8 cellular contexts compared by ENCODE assay signal in genomic region chr7:29748286-29749099, GRCh38. TPM values are rescaled to one million over a fixed set of nuclear protein-coding genes. Genes with fewer than 3 reads are reported as not detected.
A peak's percentile ranks its signal among the peaks of the same experiment; 100 is the strongest.
DNase-seq lines count a peak whose midpoint lies in the region; ATAC-seq and TF ChIP-seq lines count a peak whose summit lies in the region.

No MANE protein-coding gene starts in this region.

- peak; percentile 16; the same call in 1 of the 2 replicates for TF ChIP-seq CTCF in GM12874 (IDR thresholded peaks at IDR 0.05; ENCODE audit: insufficient read depth, low read depth, low read length)
- peak; percentile 16; the same call in 1 of the 2 replicates for TF ChIP-seq CTCF in WTC11 (IDR thresholded peaks at IDR 0.05)
- TF ChIP-seq CTCF in uterus (IDR thresholded peaks at IDR 0.05) = peak; percentile 34 to 49 (median 46)

- CTCF ChIA-PET in WTC11 (lab: Charles Lee) = interaction anchor here (0.5 to 2.6 kb wide), 16 partner anchors 10 to 628 kb away, joined by 3 to 32 read pairs (median 3); partner anchors contain the start of gene WIPF3
- CTCF ChIA-PET in CD4-positive, alpha-beta memory T cell (lab: Charles Lee; ENCODE audit: partially characterized antibody) = no interaction called here

- no peak overlapping the region for H3K27ac Mint-ChIP-seq in WTC11
- H3K27ac Mint-ChIP-seq in CD4-positive, alpha-beta memory T cell = no peak overlapping the region
- no peak overlapping the region for H3K27ac Mint-ChIP-seq in T-helper 2 cell treated with Interferon-gamma antibody and Interleukin-4, amounts not matched to agents 5 μg/mL and 100 μg/mL, for 36 hours

- H3K27me3 ChIP-seq in uterus = no peaks in the 10 kb centered on the region
- no peaks in the 10 kb centered on the region for H3K27me3 ChIP-seq in CD4-positive, alpha-beta memory T cell (ENCODE audit: insufficient read depth, low read length)

- DNase-seq in NCI-H2107 treated with DMSO at 0.1 percent for 48 hours (lab: John Stamatoyannopoulos, UW; ENCODE audit: unreplicated experiment) (peak; percentile 84), WTC11 (ENCODE audit: low spot score) (no peak), inferior parietal cortex (ENCODE audit: extremely low spot score) (peak; percentile 73), uterus (no peak)
- no peak for DNase-seq in CD4-positive, alpha-beta memory T cell
- no peak for DNase-seq in T-helper 2 cell treated with Interferon-gamma antibody and Interleukin-4, amounts not matched to agents 5 μg/mL and 100 μg/mL, for 36 hours (ENCODE audit: low spot score)

- peak; percentile 74 for ATAC-seq in WTC11
- ATAC-seq in GM21576 (IDR thresholded peaks at IDR 0.05; ENCODE audit: unreplicated experiment) = no peak

- H3K4me1 Mint-ChIP-seq in WTC11 = no peaks in the 10 kb centered on the region
- H3K4me1 Mint-ChIP-seq in CD4-positive, alpha-beta memory T cell = no peaks in the 10 kb centered on the region
- no peaks in the 10 kb centered on the region for H3K4me1 Mint-ChIP-seq in T-helper 2 cell treated with Interferon-gamma antibody and Interleukin-4, amounts not matched to agents 5 μg/mL and 100 μg/mL, for 36 hours (ENCODE audit: low read depth)

- POLR2A ChIA-PET in WTC11 (lab: Charles Lee) = no interaction called here
- POLR2A ChIA-PET in CD4-positive, alpha-beta memory T cell (lab: Charles Lee; ENCODE audit: partially characterized antibody) = no interaction called here

- no peak overlapping the region for H3K27ac ChIP-seq in uterus
- H3K27ac ChIP-seq in CD4-positive, alpha-beta memory T cell (ENCODE audit: low read depth, low read length) = no peak overlapping the region

- no peaks in the 10 kb centered on the region for H3K4me1 ChIP-seq in uterus
- H3K4me1 ChIP-seq in CD4-positive, alpha-beta memory T cell (ENCODE audit: insufficient read depth, low read length) = no peaks in the 10 kb centered on the region

- no peaks in the 10 kb centered on the region for H3K9me3 ChIP-seq in uterus
- H3K9me3 ChIP-seq in CD4-positive, alpha-beta memory T cell (ENCODE audit: control insufficient read depth in 1 of 2, low read length in 2 of 2) = no peaks in the 10 kb centered on the region

- TF ChIP-seq POLR2A in uterus (IDR thresholded peaks at IDR 0.05) = no peak

- intact Hi-C loops in uterus (cut with DNase I; ENCODE audit: low total_unique reads) = no loop called here
- intact Hi-C loops in CD4-positive, alpha-beta memory T cell (cut with micrococcal nuclease) = loop anchor here (2.0 kb wide), 1 partner anchor 326 kb away; no protein-coding TSS in a partner anchor

- H3K4me3 Mint-ChIP-seq in WTC11 = no peak overlapping the region
- H3K4me3 Mint-ChIP-seq in CD4-positive, alpha-beta memory T cell = no peak overlapping the region
- no peak overlapping the region for H3K4me3 Mint-ChIP-seq in T-helper 2 cell treated with Interferon-gamma antibody and Interleukin-4, amounts not matched to agents 5 μg/mL and 100 μg/mL, for 36 hours

- no peaks in the 10 kb centered on the region for H3K36me3 ChIP-seq in uterus
- no peaks in the 10 kb centered on the region for H3K36me3 ChIP-seq in CD4-positive, alpha-beta memory T cell (ENCODE audit: insufficient read depth, low read length)

- no peaks in the 10 kb centered on the region for H3K9me3 Mint-ChIP-seq in WTC11
- H3K9me3 Mint-ChIP-seq in CD4-positive, alpha-beta memory T cell = no peaks in the 10 kb centered on the region
- H3K9me3 Mint-ChIP-seq in T-helper 2 cell treated with Interferon-gamma antibody and Interleukin-4, amounts not matched to agents 5 μg/mL and 100 μg/mL, for 36 hours = no peaks in the 10 kb centered on the region

- no peaks in the 10 kb centered on the region for H3K36me3 Mint-ChIP-seq in WTC11
- H3K36me3 Mint-ChIP-seq in CD4-positive, alpha-beta memory T cell = no peaks in the 10 kb centered on the region
- H3K36me3 Mint-ChIP-seq in T-helper 2 cell treated with Interferon-gamma antibody and Interleukin-4, amounts not matched to agents 5 μg/mL and 100 μg/mL, for 36 hours (ENCODE audit: low read depth) = no peaks in the 10 kb centered on the region

- H3K4me3 ChIP-seq in uterus = no peak overlapping the region
- H3K4me3 ChIP-seq in CD4-positive, alpha-beta memory T cell (ENCODE audit: low read length in 2 of 2) = no peak overlapping the region

- no peaks in the 10 kb centered on the region for H3K27me3 Mint-ChIP-seq in WTC11 (ENCODE audit: low read depth)
- H3K27me3 Mint-ChIP-seq in CD4-positive, alpha-beta memory T cell = peaks cover 0 to 6% of the 10 kb centered on the region in 2 donors
- H3K27me3 Mint-ChIP-seq in T-helper 2 cell treated with Interferon-gamma antibody and Interleukin-4, amounts not matched to agents 5 μg/mL and 100 μg/mL, for 36 hours (ENCODE audit: low read depth) = no peaks in the 10 kb centered on the region

TF ChIP-seq in WTC11, 78 proteins besides CTCF, POLR2A, EP300 and RAD21 (continues in another document):
- TF ChIP-seq ZNF263 (CRISPR knock-in tag; IDR thresholded peaks at IDR 0.05; ENCODE audit: low read depth) = no peak
- no peak for TF ChIP-seq HMGXB4 (CRISPR knock-in tag; IDR thresholded peaks at IDR 0.05)
- no peak for TF ChIP-seq JAZF1 (CRISPR knock-in tag; IDR thresholded peaks at IDR 0.05)
- TF ChIP-seq NR2C2 (CRISPR knock-in tag; IDR thresholded peaks at IDR 0.05) = no peak
- TF ChIP-seq ERG (CRISPR knock-in tag; IDR thresholded peaks at IDR 0.05) = no peak
- TF ChIP-seq ATF3 (CRISPR knock-in tag; conservative IDR thresholded peaks at IDR 0.05) = no peak
- no peak for TF ChIP-seq ZNF232 (CRISPR knock-in tag; IDR thresholded peaks at IDR 0.05)
- TF ChIP-seq EMX1 (CRISPR knock-in tag; IDR thresholded peaks at IDR 0.05) = no peak
- TF ChIP-seq ZSCAN18 (CRISPR knock-in tag; IDR thresholded peaks at IDR 0.05) = no peak
- TF ChIP-seq ZNF425 (CRISPR knock-in tag; conservative IDR thresholded peaks at IDR 0.05) = no peak

RNA-seq across cellular contexts. Expression of gene WIPF3, which starts 57.8 kb away (rescaled TPM):
- total RNA-seq in WTC11 (2021) = 9.9 to 11.4 TPM (median 10.5 TPM) in 3 replicates
- 1 to 10 TPM in 2 of 4 donors, under 1 TPM in 2; 0.35 to 5.4 (median 2.4) TPM for total RNA-seq in uterus
- total RNA-seq in CD4-positive, alpha-beta memory T cell = not detected
- polyA plus RNA-seq in CD4-positive, alpha-beta memory T cell = not detected

Comparison
In these comparisons a context has a peak if more than half of its experiments do, and no peak if none do; other contexts are left out.
1. DNase-seq: peak in NCI-H2107 treated with DMSO at 0.1 percent for 48 hours (single experiment) and inferior parietal cortex (single experiment); none in WTC11 (single experiment), uterus (0 of 2), CD4-positive, alpha-beta memory T cell (0 of 5) and T-helper 2 cell treated with Interferon-gamma antibody and Interleukin-4, amounts not matched to agents 5 μg/mL and 100 μg/mL, for 36 hours (single experiment).
2. Peak in every context shown above with its lines, with median percentiles within 50 percentile points of each other: CTCF ChIP-seq.